In the genomic region with DNA sequence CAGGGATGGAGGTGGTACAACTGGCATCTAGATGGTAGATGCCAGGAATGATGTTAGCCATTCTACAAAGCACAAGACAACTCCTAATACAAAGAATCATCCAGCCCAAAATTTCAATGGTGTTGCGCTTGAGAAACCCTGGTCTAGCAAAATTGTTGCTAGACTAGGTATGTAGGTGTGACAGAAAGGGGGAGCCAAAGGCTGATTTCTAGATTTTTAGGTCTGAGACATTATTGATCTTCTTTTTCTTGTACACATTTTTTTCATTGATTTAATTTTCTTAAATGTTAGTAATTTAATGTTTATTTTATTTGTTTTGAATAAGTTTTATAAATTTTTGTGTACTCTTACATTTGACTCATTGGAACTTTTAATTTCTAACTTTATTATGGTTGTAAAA, we compare ENCODE assay signal across 23 cellular contexts.
DNase-seq lines count a peak whose midpoint lies in the region; ATAC-seq, FAIRE-seq and TF ChIP-seq lines count a peak whose summit lies in the region.
"Had no signal": no experiment of that assay in that cellular context is flagged by ENCODE, and none has a peak within 500 bp of the region (broad histone marks: within the 10 kb centered on the region; RNA-seq: fewer than 3 reads in every experiment).

No MANE protein-coding gene starts in this region.

- CTCF ChIA-PET in HepG2 (lab: Yijun Ruan, JAX; ENCODE audit: low intra/inter-chr PET ratio, low total read pairs) = no interaction called here

- TF ChIP-seq EP300 in HepG2 (IDR thresholded peaks at IDR 0.05; ENCODE audit: low read depth in 2 of 2, low read length in 2 of 2) (no peak), HepG2 (CRISPR knock-in tag; IDR thresholded peaks at IDR 0.05; ENCODE audit: borderline replicate concordance) (no peak)

- no peaks in the 10 kb centered on the region for H4K20me1 ChIP-seq in HepG2 (ENCODE audit: insufficient read depth, low read length)

- no peak overlapping the region for H3K4me2 ChIP-seq in HepG2 (ENCODE audit: low read depth, low read length)
- H3K4me2 ChIP-seq: SK-N-SH had no signal

- TF ChIP-seq POLR2A in HepG2 (IDR thresholded peaks at IDR 0.05; ENCODE audit: insufficient read depth in 1 of 2, low read depth in 2 of 2, low read length in 2 of 2) (no peak), right lobe of liver (IDR thresholded peaks at IDR 0.05) (no peak)

- no peak overlapping the region for H3K9ac ChIP-seq in HepG2 (ENCODE audit: insufficient read depth, low read depth, low read length)
- H3K9ac ChIP-seq: GM23248, SK-N-SH had no signal

- no peak for DNase-seq in HepG2 (ENCODE audit: low spot score)
- DNase-seq in right lobe of liver = no peak
- no peak for DNase-seq in frontal cortex (ENCODE audit: low spot score in 2 of 2)
- no peak for DNase-seq in NCI-H226
- DNase-seq in activated CD4-positive, alpha-beta T cell treated with anti-CD3 and anti-CD28 coated beads, Interleukin-2, amount 50 U/mL, for 1 hour = no peak
- DNase-seq: 8988T; BE2C; Calu3; CD4-positive, alpha-beta T cell; GM23248; Kasumi-1; MG63; NCI-H1092; NCI-H1436 treated with DMSO at 0.1 percent for 48 hours; NCI-H2029; NCI-H446; NCI-H526 treated with DMSO at 0.1 percent for 48 hours; SHP77 treated with DMSO at 0.1 percent for 48 hours; SK-N-SH had no signal

- POLR2A ChIA-PET in HepG2 (lab: Yijun Ruan, JAX) = no interaction called here

- TF ChIP-seq RAD21 in HepG2 (CRISPR knock-in tag; IDR thresholded peaks at IDR 0.05) = no peak

- in situ Hi-C loops in HepG2 (cut with HindIII; ENCODE audit: extremely low pct_ligation_motif_present, low pct_unique_long_range_greater_than_20kb) = no loop called here

- H3K27me3 ChIP-seq in HepG2 (ENCODE audit: control insufficient read depth in 1 of 2, insufficient read depth in 2 of 2, low read length in 2 of 2) (no peaks in the 10 kb centered on the region), right lobe of liver (no peaks in the 10 kb centered on the region)
- H3K27me3 ChIP-seq: BE2C, MG63 had no signal

- no peaks in the 10 kb centered on the region for H3K79me2 ChIP-seq in HepG2 (ENCODE audit: insufficient read depth, low read length)

- intact Hi-C loops in HepG2 (cut with micrococcal nuclease; ENCODE audit: unreplicated experiment) (loop anchor here (10.0 kb wide), 2 partner anchors 300 to 500 kb away; no protein-coding TSS in a partner anchor), right lobe of liver (cut with DNase I) (no loop called here)

- H3K36me3 ChIP-seq in HepG2 (replicated peaks in 1 of 2; ENCODE audit: control insufficient read depth in 1 of 2, insufficient read depth in 2 of 2, low read length in 2 of 2) (no peaks in the 10 kb centered on the region), right lobe of liver (no peaks in the 10 kb centered on the region)
- H3K36me3 ChIP-seq: BE2C, MG63 had no signal

- 0 out of 2 replicates have a peak, but pooled peaks cover 3% of the 10 kb centered on the region for H3K9me3 ChIP-seq in HepG2 (ENCODE audit: low read length)
- H3K9me3 ChIP-seq in right lobe of liver = no peaks in the 10 kb centered on the region
- H3K9me3 ChIP-seq: BE2C, MG63, SK-N-SH had no signal

- no peak overlapping the region for H2AFZ ChIP-seq in HepG2 (ENCODE audit: low read length)
- H2AFZ ChIP-seq: GM23248 had no signal

- peak; percentile 57 for FAIRE-seq in HepG2 (lab: Jason Lieb, UNC)
- peak; percentile 63 for FAIRE-seq in frontal cortex (lab: Jason Lieb, UNC)

- 87% methylated on average over 1 of the region's 1 CpG for WGBS in HepG2 (ENCODE audit: low lambda C conversion rate)
- WGBS in right lobe of liver (ENCODE audit: insufficient coverage, low coverage, low lambda C conversion rate, missing lambda C conversion rate) = 100% methylated on average over 1 of the region's 1 CpG

- H3K4me1 ChIP-seq in HepG2 (ENCODE audit: insufficient read depth, low read length) (no peaks in the 10 kb centered on the region), right lobe of liver (no peaks in the 10 kb centered on the region)
- H3K4me1 ChIP-seq: BE2C had no signal

- no peak overlapping the region for H3K27ac ChIP-seq in HepG2 (ENCODE audit: extremely low read length, insufficient read depth, low read length)
- no peak overlapping the region for H3K27ac ChIP-seq in right lobe of liver
- H3K27ac ChIP-seq in VCaP = no peak overlapping the region
- H3K27ac ChIP-seq: GM23248, HL-60 had no signal

- no peak for ATAC-seq in HepG2
- ATAC-seq in right lobe of liver = no peak
- no peak for ATAC-seq in HG03571 (IDR thresholded peaks at IDR 0.05; ENCODE audit: unreplicated experiment)
- ATAC-seq in HG02678 (IDR thresholded peaks at IDR 0.05; ENCODE audit: unreplicated experiment) = no peak

- BruUV-seq in HepG2 (replicated peaks; lab: Mats Ljungman, UMichigan) = no TSS peak

- H3K4me3 ChIP-seq in HepG2 (replicated peaks in 1 of 3; ENCODE audit: insufficient read depth in 1 of 3, low read depth in 2 of 3, low read length in 3 of 3) (no peak overlapping the region), right lobe of liver (no peak overlapping the region)
- H3K4me3 ChIP-seq: GM23248, MG63 had no signal

- no peak for TF ChIP-seq CTCF in HepG2 (CRISPR knock-in tag; IDR thresholded peaks at IDR 0.05)
- peak in 2 of 4 donors; percentile 14 to 19 for TF ChIP-seq CTCF in right lobe of liver (IDR thresholded peaks at IDR 0.05)
- TF ChIP-seq CTCF in VCaP (conservative IDR thresholded peaks at IDR 0.05) = peak; percentile 32; the same call in 1 of the 2 replicates

TF ChIP-seq in HepG2, 621 proteins besides CTCF, POLR2A, EP300 and RAD21:
- TF ChIP-seq STAG1 (CRISPR knock-in tag; IDR thresholded peaks at IDR 0.05) = peak; percentile 55
- TF ChIP-seq, protein P1, sequence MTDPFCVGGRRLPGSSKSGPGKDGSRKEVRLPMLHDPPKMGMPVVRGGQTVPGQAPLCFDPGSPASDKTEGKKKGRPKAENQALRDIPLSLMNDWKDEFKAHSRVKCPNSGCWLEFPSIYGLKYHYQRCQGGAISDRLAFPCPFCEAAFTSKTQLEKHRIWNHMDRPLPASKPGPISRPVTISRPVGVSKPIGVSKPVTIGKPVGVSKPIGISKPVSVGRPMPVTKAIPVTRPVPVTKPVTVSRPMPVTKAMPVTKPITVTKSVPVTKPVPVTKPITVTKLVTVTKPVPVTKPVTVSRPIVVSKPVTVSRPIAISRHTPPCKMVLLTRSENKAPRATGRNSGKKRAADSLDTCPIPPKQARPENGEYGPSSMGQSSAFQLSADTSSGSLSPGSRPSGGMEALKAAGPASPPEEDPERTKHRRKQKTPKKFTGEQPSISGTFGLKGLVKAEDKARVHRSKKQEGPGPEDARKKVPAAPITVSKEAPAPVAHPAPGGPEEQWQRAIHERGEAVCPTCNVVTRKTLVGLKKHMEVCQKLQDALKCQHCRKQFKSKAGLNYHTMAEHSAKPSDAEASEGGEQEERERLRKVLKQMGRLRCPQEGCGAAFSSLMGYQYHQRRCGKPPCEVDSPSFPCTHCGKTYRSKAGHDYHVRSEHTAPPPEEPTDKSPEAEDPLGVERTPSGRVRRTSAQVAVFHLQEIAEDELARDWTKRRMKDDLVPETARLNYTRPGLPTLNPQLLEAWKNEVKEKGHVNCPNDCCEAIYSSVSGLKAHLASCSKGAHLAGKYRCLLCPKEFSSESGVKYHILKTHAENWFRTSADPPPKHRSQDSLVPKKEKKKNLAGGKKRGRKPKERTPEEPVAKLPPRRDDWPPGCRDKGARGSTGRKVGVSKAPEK (CRISPR knock-in tag; IDR thresholded peaks at IDR 0.05; ENCODE audit: borderline replicate concordance) = no peak
- TF ChIP-seq, protein P2, sequence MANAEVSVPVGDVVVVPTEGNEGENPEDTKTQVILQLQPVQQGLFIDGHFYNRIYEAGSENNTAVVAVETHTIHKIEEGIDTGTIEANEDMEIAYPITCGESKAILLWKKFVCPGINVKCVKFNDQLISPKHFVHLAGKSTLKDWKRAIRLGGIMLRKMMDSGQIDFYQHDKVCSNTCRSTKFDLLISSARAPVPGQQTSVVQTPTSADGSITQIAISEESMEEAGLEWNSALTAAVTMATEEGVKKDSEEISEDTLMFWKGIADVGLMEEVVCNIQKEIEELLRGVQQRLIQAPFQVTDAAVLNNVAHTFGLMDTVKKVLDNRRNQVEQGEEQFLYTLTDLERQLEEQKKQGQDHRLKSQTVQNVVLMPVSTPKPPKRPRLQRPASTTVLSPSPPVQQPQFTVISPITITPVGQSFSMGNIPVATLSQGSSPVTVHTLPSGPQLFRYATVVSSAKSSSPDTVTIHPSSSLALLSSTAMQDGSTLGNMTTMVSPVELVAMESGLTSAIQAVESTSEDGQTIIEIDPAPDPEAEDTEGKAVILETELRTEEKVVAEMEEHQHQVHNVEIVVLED (CRISPR knock-in tag; IDR thresholded peaks at IDR 0.05; ENCODE audit: borderline replicate concordance) = no peak
